1 cellular context compared by ENCODE assay signal in genomic region chr21:41536827-41537103, GRCh38.
TF ChIP-seq lines count a peak whose summit lies in the region.

No MANE protein-coding gene starts in this region.

TF ChIP-seq in HepG2, 621 proteins besides CTCF, POLR2A, EP300 and RAD21 (continued from another document):
- TF ChIP-seq, protein P1, sequence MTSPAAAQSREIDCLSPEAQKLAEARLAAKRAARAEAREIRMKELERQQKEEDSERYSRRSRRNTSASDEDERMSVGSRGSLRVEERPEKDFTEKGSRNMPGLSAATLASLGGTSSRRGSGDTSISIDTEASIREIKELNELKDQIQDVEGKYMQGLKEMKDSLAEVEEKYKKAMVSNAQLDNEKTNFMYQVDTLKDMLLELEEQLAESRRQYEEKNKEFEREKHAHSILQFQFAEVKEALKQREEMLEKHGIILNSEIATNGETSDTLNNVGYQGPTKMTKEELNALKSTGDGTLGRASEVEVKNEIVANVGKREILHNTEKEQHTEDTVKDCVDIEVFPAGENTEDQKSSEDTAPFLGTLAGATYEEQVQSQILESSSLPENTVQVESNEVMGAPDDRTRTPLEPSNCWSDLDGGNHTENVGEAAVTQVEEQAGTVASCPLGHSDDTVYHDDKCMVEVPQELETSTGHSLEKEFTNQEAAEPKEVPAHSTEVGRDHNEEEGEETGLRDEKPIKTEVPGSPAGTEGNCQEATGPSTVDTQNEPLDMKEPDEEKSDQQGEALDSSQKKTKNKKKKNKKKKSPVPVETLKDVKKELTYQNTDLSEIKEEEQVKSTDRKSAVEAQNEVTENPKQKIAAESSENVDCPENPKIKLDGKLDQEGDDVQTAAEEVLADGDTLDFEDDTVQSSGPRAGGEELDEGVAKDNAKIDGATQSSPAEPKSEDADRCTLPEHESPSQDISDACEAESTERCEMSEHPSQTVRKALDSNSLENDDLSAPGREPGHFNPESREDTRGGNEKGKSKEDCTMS (CRISPR knock-in tag; conservative IDR thresholded peaks at IDR 0.05), result no peak
- TF ChIP-seq, protein P2, sequence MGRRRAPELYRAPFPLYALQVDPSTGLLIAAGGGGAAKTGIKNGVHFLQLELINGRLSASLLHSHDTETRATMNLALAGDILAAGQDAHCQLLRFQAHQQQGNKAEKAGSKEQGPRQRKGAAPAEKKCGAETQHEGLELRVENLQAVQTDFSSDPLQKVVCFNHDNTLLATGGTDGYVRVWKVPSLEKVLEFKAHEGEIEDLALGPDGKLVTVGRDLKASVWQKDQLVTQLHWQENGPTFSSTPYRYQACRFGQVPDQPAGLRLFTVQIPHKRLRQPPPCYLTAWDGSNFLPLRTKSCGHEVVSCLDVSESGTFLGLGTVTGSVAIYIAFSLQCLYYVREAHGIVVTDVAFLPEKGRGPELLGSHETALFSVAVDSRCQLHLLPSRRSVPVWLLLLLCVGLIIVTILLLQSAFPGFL (CRISPR knock-in tag; IDR thresholded peaks at IDR 0.05), result no peak
- TF ChIP-seq, protein P3, sequence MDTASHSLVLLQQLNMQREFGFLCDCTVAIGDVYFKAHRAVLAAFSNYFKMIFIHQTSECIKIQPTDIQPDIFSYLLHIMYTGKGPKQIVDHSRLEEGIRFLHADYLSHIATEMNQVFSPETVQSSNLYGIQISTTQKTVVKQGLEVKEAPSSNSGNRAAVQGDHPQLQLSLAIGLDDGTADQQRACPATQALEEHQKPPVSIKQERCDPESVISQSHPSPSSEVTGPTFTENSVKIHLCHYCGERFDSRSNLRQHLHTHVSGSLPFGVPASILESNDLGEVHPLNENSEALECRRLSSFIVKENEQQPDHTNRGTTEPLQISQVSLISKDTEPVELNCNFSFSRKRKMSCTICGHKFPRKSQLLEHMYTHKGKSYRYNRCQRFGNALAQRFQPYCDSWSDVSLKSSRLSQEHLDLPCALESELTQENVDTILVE (CRISPR knock-in tag; IDR thresholded peaks at IDR 0.05), result no peak
- TF ChIP-seq CERS6 (CRISPR knock-in tag; IDR thresholded peaks at IDR 0.05), result no peak
